Comparison of ENCODE assay signal across 6 cellular contexts in genomic region chr19:19137556-19138109, GRCh38. TPM values are rescaled to one million over a fixed set of nuclear protein-coding genes. Genes with fewer than 3 reads are reported as not detected.
DNase-seq lines count a peak whose midpoint lies in the region; ATAC-seq and TF ChIP-seq lines count a peak whose summit lies in the region.

No MANE protein-coding gene starts in this region.

- H3K27ac ChIP-seq in thyroid gland: peak overlapping the region in 1 of 3 donors; percentile 71

- TF ChIP-seq POLR2A in thyroid gland (IDR thresholded peaks at IDR 0.05): no peak

- no peaks in the 10 kb centered on the region for H3K27me3 ChIP-seq in thyroid gland

- H3K4me3 ChIP-seq in thyroid gland (replicated peaks in 1 of 3): peak overlapping the region; percentile 29 to 85 (median 81)

- H3K4me1 ChIP-seq in thyroid gland: peaks cover 10 to 16% of the 10 kb centered on the region in 2 donors

- ATAC-seq in left ventricle myocardium superior (peak; percentile 12), omental fat pad (ENCODE audit: low FRiP score) (no peak)

- intact Hi-C loops in left ventricle myocardium superior (cut with micrococcal nuclease): loop anchor here (5.0 kb wide), 1 partner anchor 85 kb away; no protein-coding TSS in a partner anchor
- intact Hi-C loops in thyroid gland (cut with DNase I): no loop called here

- 17 to 23% methylated on average over 13 to 19 of the region's 25 CpGs for WGBS in thyroid gland, 2 donors

- peak; percentile 17 for DNase-seq in stimulated activated CD4-positive, alpha-beta T cell treated with anti-CD3 and anti-CD28 coated beads, Interleukin-15, amount 100 ng/mL, for 24 hours
- DNase-seq in stimulated activated CD4-positive, alpha-beta T cell treated with anti-CD3 and anti-CD28 coated beads, Interleukin-4, amount 100 ng/mL, for 1 hour: no peak
- DNase-seq in left ventricle myocardium superior (no peak), thyroid gland (peak; percentile 22 to 35), COLO668 (lab: John Stamatoyannopoulos, UW; ENCODE audit: unreplicated experiment) (no peak), omental fat pad (ENCODE audit: low spot score) (no peak)

- H3K9me3 ChIP-seq in thyroid gland: no peaks in the 10 kb centered on the region

- H3K36me3 ChIP-seq in thyroid gland: no peaks in the 10 kb centered on the region

- no peak for TF ChIP-seq CTCF in thyroid gland (IDR thresholded peaks at IDR 0.05)
- TF ChIP-seq CTCF in omental fat pad (IDR thresholded peaks at IDR 0.05): no peak

RNA-seq across cellular contexts. Expression of gene TMEM161A, which starts 0.6 kb away (rescaled TPM):
- total RNA-seq in left ventricle myocardium superior (24.7 TPM), thyroid gland (10 to 100 TPM; 29.6 to 37.8 (median 33.1) TPM), omental fat pad (10 to 100 TPM; 12.0 to 16.8 (median 15.8) TPM)

RNA-seq across cellular contexts. Expression of gene MEF2B, which starts 32.4 kb away (rescaled TPM):
- total RNA-seq in left ventricle myocardium superior (not detected), thyroid gland (1 to 10 TPM in 1 of 4 donors, under 1 TPM in 1, not detected in 2; 0.67 to 1.5 TPM), omental fat pad (under 1 TPM in 1 of 4 donors, not detected in 3; 0.28 TPM)

RNA-seq across cellular contexts. Expression of gene BORCS8, which starts 54.3 kb away (rescaled TPM):
- total RNA-seq in left ventricle myocardium superior (16.4 TPM), thyroid gland (10 to 100 TPM; 15.4 to 38.7 (median 18.2) TPM), omental fat pad (10 to 100 TPM; 16.8 to 29.8 (median 19.9) TPM)

RNA-seq across cellular contexts. Expression of gene RFXANK, which starts 54.4 kb away (rescaled TPM):
- total RNA-seq in left ventricle myocardium superior (38.4 TPM), thyroid gland (10 to 100 TPM; 32.5 to 87.8 (median 57.0) TPM), omental fat pad (10 to 100 TPM; 31.2 to 46.8 (median 42.3) TPM)

Comparison
In these comparisons a context has a peak if more than half of its experiments do, and no peak if none do; other contexts are left out.
1. DNase-seq: peak in stimulated activated CD4-positive, alpha-beta T cell treated with anti-CD3 and anti-CD28 coated beads, Interleukin-15, amount 100 ng/mL, for 24 hours (single experiment) and thyroid gland (2 of 2); none in stimulated activated CD4-positive, alpha-beta T cell treated with anti-CD3 and anti-CD28 coated beads, Interleukin-4, amount 100 ng/mL, for 1 hour (single experiment), left ventricle myocardium superior (single experiment), COLO668 (single experiment) and omental fat pad (single experiment).